Comparison of ENCODE assay signal across 20 cellular contexts in genomic region chr6:154399097-154399496, GRCh38. TPM values are rescaled to one million over a fixed set of nuclear protein-coding genes. Genes with fewer than 3 reads are reported as not detected.
DNase-seq lines count a peak whose midpoint lies in the region; ATAC-seq, FAIRE-seq and TF ChIP-seq lines count a peak whose summit lies in the region.
"Had no signal": no experiment of that assay in that cellular context is flagged by ENCODE, and none has a peak within 500 bp of the region (broad histone marks: within the 10 kb centered on the region; RNA-seq: fewer than 3 reads in every experiment).

No MANE protein-coding gene starts in this region.

- no peak overlapping the region for H3K18ac ChIP-seq in mesenchymal stem cell (ENCODE audit: low read depth in 1 of 2, low read length in 2 of 2)

- WGBS in mesenchymal stem cell: 57% methylated on average over 4 of the region's 5 CpGs

- H3K4me2 ChIP-seq in mesenchymal stem cell (ENCODE audit: low read length, poor library complexity, severe bottlenecking): no peak overlapping the region

- no peaks in the 10 kb centered on the region for H3K27me3 ChIP-seq in mesenchymal stem cell (ENCODE audit: control insufficient read depth in 1 of 2, insufficient read depth in 1 of 2, low read length in 2 of 2)
- H3K27me3 ChIP-seq: transverse colon had no signal

- H3K4ac ChIP-seq in mesenchymal stem cell (ENCODE audit: low read depth in 1 of 2, low read length in 2 of 2): no peak overlapping the region

- H3K4me3 ChIP-seq in AG10803 (ENCODE audit: low read length): no peak overlapping the region
- H3K4me3 ChIP-seq in mesenchymal stem cell (ENCODE audit: insufficient read depth in 1 of 2, low read depth in 1 of 2, low read length in 2 of 2): no peak overlapping the region
- H3K4me3 ChIP-seq: prostate gland, transverse colon had no signal

- no peak for FAIRE-seq in GM12891 (lab: Jason Lieb, UNC)
- FAIRE-seq: colon had no signal

- no peak overlapping the region for H3K9ac ChIP-seq in mesenchymal stem cell (ENCODE audit: low read length)

- H3K14ac ChIP-seq in mesenchymal stem cell (ENCODE audit: low read length in 2 of 2): no peak overlapping the region

- H2BK12ac ChIP-seq in mesenchymal stem cell (ENCODE audit: low read length in 2 of 2): no peak overlapping the region

- H3K27ac ChIP-seq in mesenchymal stem cell (ENCODE audit: low read length, poor library complexity, severe bottlenecking): no peak overlapping the region
- H3K27ac ChIP-seq: prostate gland, transverse colon had no signal

- H3K4me1 ChIP-seq in mesenchymal stem cell (ENCODE audit: control insufficient read depth, insufficient read depth, low read depth, low read length): peaks cover 2% of the 10 kb centered on the region
- H3K4me1 ChIP-seq: prostate gland had no signal

- DNase-seq in AG10803 (ENCODE audit: low read depth) (peak; percentile 58), LHCN-M2 (ENCODE audit: low read depth) (peak; percentile 45), dermis blood vessel endothelial cell (peak; percentile 90), mesenchymal stem cell (peak; percentile 38), GM12891 (ENCODE audit: insufficient read length, low spot score) (no peak), D341Med (ENCODE audit: low spot score) (no peak), activated T-cell treated with anti-CD3 and anti-CD28 coated beads for 4 hours (no peak)
- DNase-seq: activated CD4-positive, alpha-beta T cell treated with anti-CD3 and anti-CD28 coated beads, Interleukin-2, amount 10 ng/mL, durations not matched to agents 24 days and 14 days; activated CD8-positive, alpha-beta memory T cell treated with anti-CD3 and anti-CD28 coated beads, Interleukin-2, amount 50 U/mL, for 4 hours; activated gamma-delta T cell; CD4-positive, alpha-beta T cell; naive thymus-derived CD4-positive, alpha-beta T cell; NCI-H1105; NCI-H774; stimulated activated CD4-positive, alpha-beta T cell treated with anti-CD3 and anti-CD28 coated beads, Interleukin-12 subunit alpha, Interleukin-12 subunit beta, amount 100 ng/mL, for 4 hours; transverse colon had no signal

- TF ChIP-seq CTCF in AG10803 (conservative IDR thresholded peaks at IDR 0.05; ENCODE audit: low read length): no peak

- H4K8ac ChIP-seq in mesenchymal stem cell (ENCODE audit: low read length): no peak overlapping the region

- no peak for TF ChIP-seq POLR2A in GM12891 (IDR thresholded peaks at IDR 0.05; ENCODE audit: low read depth, low read length)

- H2BK120ac ChIP-seq in mesenchymal stem cell (ENCODE audit: low read depth, low read length): no peak overlapping the region

- no peak overlapping the region for H2AFZ ChIP-seq in mesenchymal stem cell (ENCODE audit: low read depth, low read length)

- H3K79me1 ChIP-seq in mesenchymal stem cell (replicated peaks; ENCODE audit: low read length, poor library complexity, severe bottlenecking): peaks cover 6% of the 10 kb centered on the region

- H3K9me3 ChIP-seq in mesenchymal stem cell (ENCODE audit: control insufficient read depth, low read length): no peaks in the 10 kb centered on the region
- H3K9me3 ChIP-seq: prostate gland, transverse colon had no signal

- H2BK5ac ChIP-seq in mesenchymal stem cell (ENCODE audit: low read depth, low read length, poor library complexity, severe bottlenecking): no peak overlapping the region

- peaks cover 0 to 14% of the 10 kb centered on the region in 2 experiments for H3K36me3 ChIP-seq in mesenchymal stem cell (ENCODE audit: control insufficient read depth in 1 of 2, insufficient read depth in 2 of 2, low read depth in 1 of 2, low read length in 2 of 2)
- H3K36me3 ChIP-seq: prostate gland had no signal

- H4K91ac ChIP-seq in mesenchymal stem cell (ENCODE audit: low read length): no peak overlapping the region

- no peak overlapping the region for H2BK15ac ChIP-seq in mesenchymal stem cell (ENCODE audit: low read depth, poor library complexity, severe bottlenecking)

- no peak overlapping the region for H3K23ac ChIP-seq in mesenchymal stem cell (ENCODE audit: low read length in 2 of 2)

- no peak for ATAC-seq in GM21526 (IDR thresholded peaks at IDR 0.05; ENCODE audit: low FRiP score, unreplicated experiment)
- ATAC-seq: naive thymus-derived CD4-positive, alpha-beta T cell; stimulated activated memory B cell treated with anti-CD40 and anti-IgM and Interleukin-4, amounts not matched to agents 10 μg/mL and 1 μg/mL and 100 μg/mL, for 72 hours had no signal

- peak overlapping the region; percentile 39 for H2AK5ac ChIP-seq in mesenchymal stem cell (ENCODE audit: low read length, severe bottlenecking)

TF ChIP-seq in GM12891, 5 proteins besides CTCF, POLR2A, EP300 and RAD21:
- TF ChIP-seq POLR2AphosphoS5 (IDR thresholded peaks at IDR 0.05; ENCODE audit: low read depth, low read length) (no peak), POU2F2 (IDR thresholded peaks at IDR 0.05; ENCODE audit: low read depth, low read length) (no peak)

RNA-seq across cellular contexts. Expression of gene IPCEF1, which starts 42.5 kb away (rescaled TPM):
- not detected in 2 replicates for total RNA-seq in LHCN-M2 (2014; rRNA removed)
- polyA plus RNA-seq in LHCN-M2 (2012): not detected
- total RNA-seq in dermis blood vessel endothelial cell: 2.2 and 2.3 TPM in 2 replicates
- 0.04 TPM for polyA plus RNA-seq in mesenchymal stem cell (2013, experiment 1 of 2)
- polyA plus RNA-seq in mesenchymal stem cell (2013, experiment 2 of 2): 0.07 TPM
- polyA plus RNA-seq in GM12891 (2012; ENCODE audit: low read depth, missing spikeins): 0.46 TPM

Comparison
In these comparisons a context has a peak if more than half of its experiments do, and no peak if none do; other contexts are left out.
1. DNase-seq: peak in AG10803 (single experiment), LHCN-M2 (single experiment), dermis blood vessel endothelial cell (single experiment) and mesenchymal stem cell (single experiment); none in GM12891 (single experiment), D341Med (single experiment) and activated T-cell treated with anti-CD3 and anti-CD28 coated beads for 4 hours (single experiment).